15 cellular contexts compared by ENCODE assay signal in the genomic region with DNA sequence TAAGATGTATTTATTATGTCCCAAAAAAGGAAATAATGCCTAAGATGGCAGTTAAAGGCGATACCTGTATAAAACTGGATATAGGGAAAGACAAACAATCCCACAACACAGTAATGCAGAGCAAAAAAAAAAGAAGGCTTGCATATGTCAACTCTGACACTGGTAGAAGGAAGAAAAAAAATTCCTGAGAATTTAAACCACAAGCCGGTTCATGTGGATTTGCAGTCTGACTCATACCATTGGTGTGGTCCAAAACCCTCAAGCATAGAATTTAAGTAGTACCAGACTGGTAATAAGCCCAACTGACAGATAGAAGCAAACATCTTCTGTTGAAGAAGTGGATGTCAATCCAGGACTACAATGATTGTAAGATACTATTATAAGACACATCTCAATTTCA. TPM values are rescaled to one million over a fixed set of nuclear protein-coding genes. Genes with fewer than 3 reads are reported as not detected.
DNase-seq lines count a peak whose midpoint lies in the region; ATAC-seq, FAIRE-seq and TF ChIP-seq lines count a peak whose summit lies in the region.
"Had no signal": no experiment of that assay in that cellular context is flagged by ENCODE, and none has a peak within 500 bp of the region (broad histone marks: within the 10 kb centered on the region; RNA-seq: fewer than 3 reads in every experiment).

No MANE protein-coding gene starts in this region.

- H3K36me3 Mint-ChIP-seq in astrocyte (ENCODE audit: low read depth, unreplicated experiment): no peaks in the 10 kb centered on the region
- H3K36me3 Mint-ChIP-seq in activated naive CD8-positive, alpha-beta T cell treated with anti-CD3 and anti-CD28 coated beads for 36 hours: peaks cover 1% of the 10 kb centered on the region
- H3K36me3 Mint-ChIP-seq: naive B cell, WTC11 had no signal

- H3F3A ChIP-seq in MM.1S (ENCODE audit: insufficient read depth, low read length): peaks cover 5% of the 10 kb centered on the region; the same call in 1 of the 2 replicates

- H3K27me3 ChIP-seq in astrocyte (ENCODE audit: insufficient read depth, low read length): no peaks in the 10 kb centered on the region
- no peaks in the 10 kb centered on the region for H3K27me3 ChIP-seq in MM.1S (replicated peaks; ENCODE audit: insufficient read depth, low read length)
- H3K27me3 ChIP-seq: spleen had no signal

- ATAC-seq in HG03460 (IDR thresholded peaks at IDR 0.05; ENCODE audit: unreplicated experiment): no peak
- ATAC-seq: WTC11 had no signal

- in situ Hi-C loops in ACHN (cut with HindIII; ENCODE audit: low pct_ligation_motif_present, low pct_unique_long_range_greater_than_20kb, low sequenced_read_pairs): no loop called here

- H2AFZ ChIP-seq in astrocyte (ENCODE audit: low read depth, low read length): no peak overlapping the region
- H2AFZ ChIP-seq in MM.1S (ENCODE audit: low read length): no peak overlapping the region

- H3K9ac ChIP-seq in astrocyte (ENCODE audit: low read length) (no peak overlapping the region), MM.1S (ENCODE audit: low read length) (no peak overlapping the region)

- H3K4me1 Mint-ChIP-seq in astrocyte (ENCODE audit: low read depth, unreplicated experiment): peaks cover 17% of the 10 kb centered on the region
- H3K4me1 Mint-ChIP-seq in activated naive CD8-positive, alpha-beta T cell treated with anti-CD3 and anti-CD28 coated beads for 36 hours: peaks cover 24% of the 10 kb centered on the region
- H3K4me1 Mint-ChIP-seq: WTC11 had no signal

- H3K9me2 ChIP-seq in MM.1S (replicated peaks; ENCODE audit: insufficient read depth, low read length): no peaks in the 10 kb centered on the region

- H3K9me3 ChIP-seq in astrocyte (ENCODE audit: insufficient read depth, low read depth, low read length) (no peaks in the 10 kb centered on the region), MM.1S (replicated peaks; ENCODE audit: insufficient read depth, low read length) (no peaks in the 10 kb centered on the region)
- H3K9me3 ChIP-seq: spleen had no signal

- H3K4me2 ChIP-seq in astrocyte (ENCODE audit: low read length) (peak overlapping the region; percentile 60), MM.1S (ENCODE audit: low read depth, low read length) (no peak overlapping the region)

- no peaks in the 10 kb centered on the region for H3K36me3 ChIP-seq in astrocyte (ENCODE audit: insufficient read depth, low read length)
- H3K36me3 ChIP-seq in MM.1S (replicated peaks; ENCODE audit: insufficient read depth, low read length): no peaks in the 10 kb centered on the region
- H3K36me3 ChIP-seq: spleen had no signal

- H3K4me3 Mint-ChIP-seq in astrocyte (ENCODE audit: unreplicated experiment): no peak overlapping the region
- no peak overlapping the region for H3K4me3 Mint-ChIP-seq in activated naive CD8-positive, alpha-beta T cell treated with anti-CD3 and anti-CD28 coated beads for 36 hours
- H3K4me3 Mint-ChIP-seq: WTC11 had no signal

- FAIRE-seq in astrocyte (lab: Jason Lieb, UNC): peak; percentile 84
- FAIRE-seq: islet of Langerhans had no signal

- no peaks in the 10 kb centered on the region for H3K9me3 Mint-ChIP-seq in astrocyte (ENCODE audit: unreplicated experiment)
- peaks cover 6% of the 10 kb centered on the region for H3K9me3 Mint-ChIP-seq in activated naive CD8-positive, alpha-beta T cell treated with anti-CD3 and anti-CD28 coated beads for 36 hours
- H3K9me3 Mint-ChIP-seq: naive B cell, WTC11 had no signal

- peak; percentile 98 for DNase-seq in ACHN
- peak; percentile 93 for DNase-seq in HS-27A (ENCODE audit: low read depth)
- DNase-seq in astrocyte (ENCODE audit: low read depth): peak; percentile 96
- peak; percentile 82 for DNase-seq in glomerular visceral epithelial cell (ENCODE audit: extremely low spot score)
- no peak for DNase-seq in activated naive CD8-positive, alpha-beta T cell treated with anti-CD3 and anti-CD28 coated beads for 36 hours
- no peak for DNase-seq in MM.1S
- no peak for DNase-seq in DMS 273 treated with DMSO at 0.1 percent for 48 hours (lab: John Stamatoyannopoulos, UW)
- DNase-seq: AML-193, naive B cell, NCI-H510A treated with DMSO at 0.1 percent for 48 hours, spleen, trophoblast cell had no signal

- no peak for TF ChIP-seq CTCF in astrocyte (IDR thresholded peaks at IDR 0.05; ENCODE audit: insufficient read depth, low read depth, low read length)
- TF ChIP-seq CTCF in MM.1S (IDR thresholded peaks at IDR 0.05; ENCODE audit: low read length): no peak

- H3K4me3 ChIP-seq in astrocyte (ENCODE audit: insufficient read depth, low read depth, low read length): peak overlapping the region; percentile 2
- no peak overlapping the region for H3K4me3 ChIP-seq in MM.1S (ENCODE audit: low read length)

- H4K20me1 ChIP-seq in astrocyte (ENCODE audit: insufficient read depth, low read length) (no peaks in the 10 kb centered on the region), MM.1S (ENCODE audit: insufficient read depth, low read length) (no peaks in the 10 kb centered on the region)

- H3K79me2 ChIP-seq in astrocyte (ENCODE audit: insufficient read depth, low read length) (no peaks in the 10 kb centered on the region), MM.1S (ENCODE audit: low read length) (no peaks in the 10 kb centered on the region)

- H3K27ac ChIP-seq in astrocyte (ENCODE audit: low read depth, low read length) (peak overlapping the region; percentile 30), MM.1S (ENCODE audit: low read length) (no peak overlapping the region)

- H3K27ac Mint-ChIP-seq in astrocyte (ENCODE audit: unreplicated experiment): no peak overlapping the region
- no peak overlapping the region for H3K27ac Mint-ChIP-seq in activated naive CD8-positive, alpha-beta T cell treated with anti-CD3 and anti-CD28 coated beads for 36 hours
- H3K27ac Mint-ChIP-seq: WTC11 had no signal

- H3K4me1 ChIP-seq in astrocyte (ENCODE audit: insufficient read depth, low read length): peaks cover 28% of the 10 kb centered on the region
- peaks cover 12% of the 10 kb centered on the region for H3K4me1 ChIP-seq in MM.1S (ENCODE audit: low read length)

- no peaks in the 10 kb centered on the region for H3K27me3 Mint-ChIP-seq in astrocyte (ENCODE audit: low read depth, unreplicated experiment)
- no peaks in the 10 kb centered on the region for H3K27me3 Mint-ChIP-seq in activated naive CD8-positive, alpha-beta T cell treated with anti-CD3 and anti-CD28 coated beads for 36 hours
- H3K27me3 Mint-ChIP-seq: naive B cell had no signal

RNA-seq across cellular contexts. Expression of a gene that starts 7.2 kb away (rescaled TPM):
- total RNA-seq in astrocyte: 0.23 TPM in 1 of 2 replicates, not detected in the other
- total RNA-seq in activated naive CD8-positive, alpha-beta T cell treated with anti-CD3 and anti-CD28 coated beads for 36 hours: not detected
- total RNA-seq: WTC11 had no signal

RNA-seq across cellular contexts. Expression of a gene that starts 7.3 kb away (rescaled TPM):
- 6.7 and 9.2 TPM in 2 replicates for total RNA-seq in astrocyte
- total RNA-seq in activated naive CD8-positive, alpha-beta T cell treated with anti-CD3 and anti-CD28 coated beads for 36 hours: 10 to 100 TPM; 13.0 to 13.1 TPM

Comparison
In these comparisons a context has a peak if more than half of its experiments do, and no peak if none do; other contexts are left out.
1. DNase-seq: peak in ACHN (single experiment), HS-27A (single experiment), astrocyte (single experiment) and glomerular visceral epithelial cell (single experiment); none in activated naive CD8-positive, alpha-beta T cell treated with anti-CD3 and anti-CD28 coated beads for 36 hours (single experiment), MM.1S (single experiment) and DMS 273 treated with DMSO at 0.1 percent for 48 hours (single experiment).